ENCODE assay signal across 25 cellular contexts in genomic region chr12:12365442-12365802, GRCh38. TPM values are rescaled to one million over a fixed set of nuclear protein-coding genes. Genes with fewer than 3 reads are reported as not detected.
DNase-seq lines count a peak whose midpoint lies in the region; ATAC-seq, FAIRE-seq and TF ChIP-seq lines count a peak whose summit lies in the region.
"Had no signal": no experiment of that assay in that cellular context is flagged by ENCODE, and none has a peak within 500 bp of the region (broad histone marks: within the 10 kb centered on the region; RNA-seq: fewer than 3 reads in every experiment).

No MANE protein-coding gene starts in this region.

- H3K27me3 ChIP-seq in A673 (replicated peaks; ENCODE audit: insufficient read depth, low read depth, low read length, poor library complexity): no peaks in the 10 kb centered on the region
- H3K27me3 ChIP-seq in CD8-positive, alpha-beta T cell (ENCODE audit: insufficient read depth, low read length): no peaks in the 10 kb centered on the region
- H3K27me3 ChIP-seq: body of pancreas, heart right ventricle had no signal

- H3K4me1 ChIP-seq in A673 (ENCODE audit: insufficient read depth, low read length, poor library complexity, severe bottlenecking): peaks cover 11% of the 10 kb centered on the region
- peaks cover 12% of the 10 kb centered on the region for H3K4me1 ChIP-seq in CD8-positive, alpha-beta T cell (ENCODE audit: insufficient read depth, low read length)
- H3K4me1 ChIP-seq: left ventricle myocardium inferior, prostate gland had no signal

- no peaks in the 10 kb centered on the region for H3K36me3 ChIP-seq in A673 (ENCODE audit: insufficient read depth, low read length, poor library complexity, severe bottlenecking)
- no peaks in the 10 kb centered on the region for H3K36me3 ChIP-seq in CD8-positive, alpha-beta T cell (ENCODE audit: insufficient read depth, low read length)
- H3K36me3 ChIP-seq: prostate gland had no signal

- POLR2A ChIA-PET in A673 (lab: Charles Lee; ENCODE audit: low non-redundant PET): no interaction called here
- POLR2A ChIA-PET in CD8-positive, alpha-beta T cell (lab: Charles Lee): no interaction called here

- peaks cover 45% of the 10 kb centered on the region for H3K36me3 Mint-ChIP-seq in CD8-positive, alpha-beta T cell
- peaks cover 83% of the 10 kb centered on the region for H3K36me3 Mint-ChIP-seq in activated T-helper 17 cell treated with anti-CD3 and anti-CD28 coated beads, Interleukin-2, amount 50 U/mL, for 72 hours (ENCODE audit: low read depth)
- H3K36me3 Mint-ChIP-seq in glutamatergic neuron (ENCODE audit: unreplicated experiment): no peaks in the 10 kb centered on the region

- FAIRE-seq in D721Med (lab: Jason Lieb, UNC): no peak
- FAIRE-seq: HepG2 had no signal

- H3K4me1 Mint-ChIP-seq in CD8-positive, alpha-beta T cell (ENCODE audit: low read depth): peaks cover 46% of the 10 kb centered on the region
- peaks cover 34% of the 10 kb centered on the region for H3K4me1 Mint-ChIP-seq in activated T-helper 17 cell treated with anti-CD3 and anti-CD28 coated beads, Interleukin-2, amount 50 U/mL, for 72 hours
- peaks cover 10% of the 10 kb centered on the region for H3K4me1 Mint-ChIP-seq in glutamatergic neuron (ENCODE audit: low read depth, unreplicated experiment)

- intact Hi-C loops in A673 (cut with micrococcal nuclease; ENCODE audit: unreplicated experiment): no loop called here
- intact Hi-C loops in CD8-positive, alpha-beta T cell (cut with DNase I, micrococcal nuclease): loop anchor here in 1 of 2 experiments (10.0 kb wide), 1 partner anchor 1371 kb away; the partner anchor contains the start of gene TAS2R20

- DNase-seq in A673 (ENCODE audit: low spot score) (no peak), glutamatergic neuron (no peak), GDM1 (lab: John Stamatoyannopoulos, UW) (no peak), D721Med (ENCODE audit: insufficient read length, low spot score) (no peak)
- DNase-seq in CD8-positive, alpha-beta T cell: no peak
- DNase-seq: activated CD4-positive, alpha-beta T cell treated with anti-CD3 and anti-CD28 coated beads, Interleukin-2, amount 50 U/mL, for 1 hour; activated T-cell treated with anti-CD3 and anti-CD28 coated beads for 4 hours; COR-L47; DND-41; heart right ventricle; left ventricle myocardium inferior; NCI-H2171 treated with DMSO at 0.1 percent for 48 hours; stimulated activated CD4-positive, alpha-beta T cell treated with anti-CD3 and anti-CD28 coated beads, Interleukin-1b, Interleukin-23, amount 100 ng/mL, for 48 hours; stimulated activated naive CD4-positive, alpha-beta T cell had no signal

- H3K27ac ChIP-seq in A673 (ENCODE audit: low read depth, low read length, poor library complexity, severe bottlenecking): peak overlapping the region; percentile 38
- no peak overlapping the region for H3K27ac ChIP-seq in CD8-positive, alpha-beta T cell (ENCODE audit: low read depth, low read length)
- H3K27ac ChIP-seq: coronary artery, heart right ventricle, left ventricle myocardium inferior, prostate gland had no signal

- H3K4me3 Mint-ChIP-seq in CD8-positive, alpha-beta T cell: no peak overlapping the region
- H3K4me3 Mint-ChIP-seq in activated T-helper 17 cell treated with anti-CD3 and anti-CD28 coated beads, Interleukin-2, amount 50 U/mL, for 72 hours: peak overlapping the region; percentile 19
- no peak overlapping the region for H3K4me3 Mint-ChIP-seq in glutamatergic neuron (ENCODE audit: unreplicated experiment)
- H3K4me3 Mint-ChIP-seq: activated naive CD4-positive, alpha-beta T cell treated with anti-CD3 and anti-CD28 coated beads, Interleukin-2, amount 50 U/mL, for 24 hours; type B pancreatic cell had no signal

- peak overlapping the region; percentile 30 for H3K27ac Mint-ChIP-seq in CD8-positive, alpha-beta T cell
- H3K27ac Mint-ChIP-seq in activated T-helper 17 cell treated with anti-CD3 and anti-CD28 coated beads, Interleukin-2, amount 50 U/mL, for 72 hours: peak overlapping the region; percentile 24
- peak overlapping the region; percentile 34 for H3K27ac Mint-ChIP-seq in glutamatergic neuron (ENCODE audit: unreplicated experiment)
- H3K27ac Mint-ChIP-seq: type B pancreatic cell had no signal

- H3K9me3 Mint-ChIP-seq in CD8-positive, alpha-beta T cell: no peaks in the 10 kb centered on the region
- no peaks in the 10 kb centered on the region for H3K9me3 Mint-ChIP-seq in activated T-helper 17 cell treated with anti-CD3 and anti-CD28 coated beads, Interleukin-2, amount 50 U/mL, for 72 hours
- H3K9me3 Mint-ChIP-seq in glutamatergic neuron (ENCODE audit: unreplicated experiment): no peaks in the 10 kb centered on the region
- H3K9me3 Mint-ChIP-seq: activated naive CD4-positive, alpha-beta T cell treated with anti-CD3 and anti-CD28 coated beads, Interleukin-2, amount 50 U/mL, for 24 hours; neural crest cell; type B pancreatic cell had no signal

- CTCF ChIA-PET in A673 (lab: Charles Lee): no interaction called here
- CTCF ChIA-PET in CD8-positive, alpha-beta T cell (lab: Charles Lee): interaction anchor here (0.6 to 1.0 kb wide), 3 partner anchors 10 to 31 kb away, joined by 3 read pairs; no protein-coding TSS in a partner anchor

- no peaks in the 10 kb centered on the region for H3K9me3 ChIP-seq in A673 (ENCODE audit: low read depth, low read length, poor library complexity, severe bottlenecking)
- H3K9me3 ChIP-seq in CD8-positive, alpha-beta T cell (ENCODE audit: low read length): no peaks in the 10 kb centered on the region
- H3K9me3 ChIP-seq: body of pancreas, heart right ventricle, left ventricle myocardium inferior, prostate gland had no signal

- H3K4me3 ChIP-seq in A673 (ENCODE audit: low read depth, low read length, poor library complexity, severe bottlenecking): no peak overlapping the region
- no peak overlapping the region for H3K4me3 ChIP-seq in CD8-positive, alpha-beta T cell (ENCODE audit: low read depth, low read length)
- H3K4me3 ChIP-seq: body of pancreas, coronary artery, heart right ventricle, left ventricle myocardium inferior, prostate gland had no signal

- ATAC-seq in CD8-positive, alpha-beta T cell: no peak
- ATAC-seq in activated T-helper 17 cell treated with anti-CD3 and anti-CD28 coated beads, Interleukin-2, amount 50 U/mL, for 72 hours (replicated peaks): no peak
- no peak for ATAC-seq in GM18511 (IDR thresholded peaks at IDR 0.05; ENCODE audit: unreplicated experiment)
- no peak for ATAC-seq in HG03354 (IDR thresholded peaks at IDR 0.05; ENCODE audit: poor library complexity, severe bottlenecking, unreplicated experiment)
- ATAC-seq: heart right ventricle, HepG2 had no signal

- BruUV-seq in A673 (replicated peaks; lab: Mats Ljungman, UMichigan): no TSS peak

- no peak for TF ChIP-seq CTCF in A673 (conservative IDR thresholded peaks at IDR 0.05; ENCODE audit: low read depth, low read length)
- TF ChIP-seq CTCF in CD8-positive, alpha-beta T cell (IDR thresholded peaks at IDR 0.05): no peak
- no peak for TF ChIP-seq CTCF in glutamatergic neuron (IDR thresholded peaks at IDR 0.05; ENCODE audit: partially characterized antibody, unreplicated experiment)
- no peak for TF ChIP-seq CTCF in D721Med (IDR thresholded peaks at IDR 0.05; ENCODE audit: insufficient read depth, missing control alignments)

- H3K27me3 Mint-ChIP-seq in CD8-positive, alpha-beta T cell (ENCODE audit: low read depth): no peaks in the 10 kb centered on the region
- no peaks in the 10 kb centered on the region for H3K27me3 Mint-ChIP-seq in activated T-helper 17 cell treated with anti-CD3 and anti-CD28 coated beads, Interleukin-2, amount 50 U/mL, for 72 hours
- H3K27me3 Mint-ChIP-seq in glutamatergic neuron (ENCODE audit: unreplicated experiment): no peaks in the 10 kb centered on the region
- H3K27me3 Mint-ChIP-seq: activated naive CD4-positive, alpha-beta T cell treated with anti-CD3 and anti-CD28 coated beads, Interleukin-2, amount 50 U/mL, for 24 hours; type B pancreatic cell had no signal

RNA-seq across cellular contexts. Expression of gene BORCS5, which starts 8.5 kb away (rescaled TPM):
- total RNA-seq in A673 (2021) (14.7 and 17.7 TPM in 2 replicates), glutamatergic neuron (ENCODE audit: unreplicated experiment) (30.2 TPM)
- total RNA-seq in CD8-positive, alpha-beta T cell: 10 to 100 TPM; 33.8 to 38.8 TPM
- total RNA-seq in activated T-helper 17 cell treated with anti-CD3 and anti-CD28 coated beads, Interleukin-2, amount 50 U/mL, for 72 hours: 10 to 100 TPM; 26.1 to 43.8 TPM

RNA-seq across cellular contexts. Expression of gene MANSC1, which starts 15.4 kb away (rescaled TPM):
- 10.5 TPM in 2 replicates for total RNA-seq in A673 (2021)
- total RNA-seq in CD8-positive, alpha-beta T cell: not detected
- total RNA-seq in activated T-helper 17 cell treated with anti-CD3 and anti-CD28 coated beads, Interleukin-2, amount 50 U/mL, for 72 hours: under 1 TPM; 0.63 to 0.74 TPM
- 2.0 TPM for total RNA-seq in glutamatergic neuron (ENCODE audit: unreplicated experiment)
- total RNA-seq: OCI-LY7 had no signal
